In genomic region chr6:13767121-13767794, GRCh38 we compare ENCODE assay signal across 8 cellular contexts. TPM values are rescaled to one million over a fixed set of nuclear protein-coding genes. Genes with fewer than 3 reads are reported as not detected.
DNase-seq lines count a peak whose midpoint lies in the region; ATAC-seq and TF ChIP-seq lines count a peak whose summit lies in the region.

No MANE protein-coding gene starts in this region.

- H3K4me2 ChIP-seq in DOHH2 (ENCODE audit: low read length), result peak overlapping the region; percentile 66

- H3K27me3 Mint-ChIP-seq in T-helper 1 cell treated with Interleukin-12 subunit alpha and Interleukin-12 subunit beta and Interleukin-4 antibody, amounts not matched to agents 30 μg/mL and 1 μg/mL, for 36 hours (ENCODE audit: low read depth), result no peaks in the 10 kb centered on the region

- no peaks in the 10 kb centered on the region for H4K20me1 ChIP-seq in DOHH2 (ENCODE audit: control insufficient read depth, insufficient read depth, low read depth, low read length)

- H3K27ac Mint-ChIP-seq in T-helper 1 cell treated with Interleukin-12 subunit alpha and Interleukin-12 subunit beta and Interleukin-4 antibody, amounts not matched to agents 30 μg/mL and 1 μg/mL, for 36 hours, result no peak overlapping the region

- H3K36me3 Mint-ChIP-seq in T-helper 1 cell treated with Interleukin-12 subunit alpha and Interleukin-12 subunit beta and Interleukin-4 antibody, amounts not matched to agents 30 μg/mL and 1 μg/mL, for 36 hours (ENCODE audit: low read depth), result peaks cover 2% of the 10 kb centered on the region

- H3K9me3 ChIP-seq in DOHH2 (ENCODE audit: control insufficient read depth, insufficient read depth, low read length), result peaks cover 6% of the 10 kb centered on the region; the same call in 1 of the 2 replicates
- H3K9me3 ChIP-seq in lung (ENCODE audit: control insufficient read depth in 2 of 2, insufficient read depth in 1 of 2, low read length in 1 of 2), result no peaks in the 10 kb centered on the region

- H3K9me3 Mint-ChIP-seq in T-helper 1 cell treated with Interleukin-12 subunit alpha and Interleukin-12 subunit beta and Interleukin-4 antibody, amounts not matched to agents 30 μg/mL and 1 μg/mL, for 36 hours, result no peaks in the 10 kb centered on the region

- WGBS in lung, 2 donors, result 15 to 22% methylated on average over 19 of the region's 19 CpGs

- peaks cover 5% of the 10 kb centered on the region for H3K36me3 ChIP-seq in DOHH2 (ENCODE audit: control insufficient read depth, low read length)
- H3K36me3 ChIP-seq in lung (ENCODE audit: control insufficient read depth in 2 of 2, insufficient read depth in 2 of 2, low read length in 2 of 2), result no peaks in the 10 kb centered on the region

- DNase-seq in choroid plexus epithelial cell (ENCODE audit: low read depth) (peak; percentile 51), lung (ENCODE audit: low spot score) (no peak), GM13976 (ENCODE audit: low spot score) (no peak), NCI-H1417 (lab: John Stamatoyannopoulos, UW) (no peak)
- DNase-seq in stimulated activated CD8-positive, alpha-beta memory T cell treated with anti-CD3 and anti-CD28 coated beads, Interleukin-4, amount 100 ng/mL, for 24 hours (ENCODE audit: low read depth), result peak; percentile 21

- no peak overlapping the region for H3K27ac ChIP-seq in DOHH2 (ENCODE audit: low read depth, low read length)
- H3K27ac ChIP-seq in lung (ENCODE audit: low read depth in 1 of 2, low read length in 1 of 2), result peak overlapping the region; percentile 3 to 40

- peak; percentile 45 for TF ChIP-seq CTCF in DOHH2 (IDR thresholded peaks at IDR 0.05; ENCODE audit: low read depth, low read length, poor library complexity, severe bottlenecking)
- TF ChIP-seq CTCF in choroid plexus epithelial cell (conservative IDR thresholded peaks at IDR 0.05; ENCODE audit: low read depth, low read length), result peak; percentile 23
- TF ChIP-seq CTCF in lung (IDR thresholded peaks at IDR 0.05; ENCODE audit: control extremely low read depth, extremely low read depth), result no peak
- no peak for TF ChIP-seq CTCF in GM13976 (IDR thresholded peaks at IDR 0.05; ENCODE audit: borderline replicate concordance, control extremely low read depth, extremely low read depth, insufficient read depth, missing control alignments)

- no peaks in the 10 kb centered on the region for H3K79me2 ChIP-seq in DOHH2 (ENCODE audit: control insufficient read depth, low read length)

- H3K27me3 ChIP-seq in DOHH2 (ENCODE audit: control insufficient read depth, low read length), result no peaks in the 10 kb centered on the region
- H3K27me3 ChIP-seq in lung (ENCODE audit: control insufficient read depth, insufficient read depth), result no peaks in the 10 kb centered on the region

- H3F3A ChIP-seq in DOHH2 (ENCODE audit: control insufficient read depth, insufficient read depth), result peaks cover 9% of the 10 kb centered on the region

- peak overlapping the region; percentile 23 for H3K4me3 ChIP-seq in DOHH2 (ENCODE audit: low read length)
- H3K4me3 ChIP-seq in choroid plexus epithelial cell (ENCODE audit: low read depth, low read length), result peak overlapping the region; percentile 48
- H3K4me3 ChIP-seq in lung, result peak overlapping the region; percentile 5

- H3K4me1 Mint-ChIP-seq in T-helper 1 cell treated with Interleukin-12 subunit alpha and Interleukin-12 subunit beta and Interleukin-4 antibody, amounts not matched to agents 30 μg/mL and 1 μg/mL, for 36 hours (ENCODE audit: low read depth), result peaks cover 39% of the 10 kb centered on the region

- no peaks in the 10 kb centered on the region for H3K9me2 ChIP-seq in DOHH2 (replicated peaks; ENCODE audit: control insufficient read depth, low read length)

- in situ Hi-C loops in GM13976 (cut with MboI; ENCODE audit: low sequenced_read_pairs, unreplicated experiment), result no loop called here

- H3K4me1 ChIP-seq in DOHH2 (ENCODE audit: control insufficient read depth, low read length), result peaks cover 59% of the 10 kb centered on the region
- peaks cover 2 to 10% of the 10 kb centered on the region in 2 donors for H3K4me1 ChIP-seq in lung (ENCODE audit: control insufficient read depth in 2 of 2, insufficient read depth in 2 of 2, low read length in 2 of 2)

- ATAC-seq in lung (ENCODE audit: insufficient read depth, low FRiP score) (no peak), HG03442 (IDR thresholded peaks at IDR 0.05; ENCODE audit: unreplicated experiment) (no peak)

- peak overlapping the region; percentile 3 for H3K4me3 Mint-ChIP-seq in T-helper 1 cell treated with Interleukin-12 subunit alpha and Interleukin-12 subunit beta and Interleukin-4 antibody, amounts not matched to agents 30 μg/mL and 1 μg/mL, for 36 hours

RNA-seq across cellular contexts. Expression of gene MCUR1, which starts 47.1 kb away (rescaled TPM):
- total RNA-seq in lung, result 10 to 100 TPM; 16.8 to 24.5 TPM
- polyA plus RNA-seq in lung, result 10 to 100 TPM in 1 of 2 donors, 1 to 10 TPM in 1; 8.0 to 42.1 TPM

RNA-seq across cellular contexts. Expression of gene RANBP9, which starts 55.6 kb away (rescaled TPM):
- 10 to 100 TPM; 32.1 to 50.4 TPM for total RNA-seq in lung
- 10 to 100 TPM; 16.6 to 18.8 TPM for polyA plus RNA-seq in lung

Comparison
In these comparisons a context has a peak if more than half of its experiments do, and no peak if none do; other contexts are left out.
1. CTCF ChIP-seq: peak in DOHH2 (single experiment) and choroid plexus epithelial cell (single experiment); none in lung (single experiment) and GM13976 (single experiment).
2. DNase-seq: peak in choroid plexus epithelial cell (single experiment) and stimulated activated CD8-positive, alpha-beta memory T cell treated with anti-CD3 and anti-CD28 coated beads, Interleukin-4, amount 100 ng/mL, for 24 hours (single experiment); none in lung (single experiment), GM13976 (single experiment) and NCI-H1417 (0 of 3).
3. Peak in every context shown above with its lines, with median percentiles within 50 percentile points of each other: H3K4me3 ChIP-seq.